In the genomic region with DNA sequence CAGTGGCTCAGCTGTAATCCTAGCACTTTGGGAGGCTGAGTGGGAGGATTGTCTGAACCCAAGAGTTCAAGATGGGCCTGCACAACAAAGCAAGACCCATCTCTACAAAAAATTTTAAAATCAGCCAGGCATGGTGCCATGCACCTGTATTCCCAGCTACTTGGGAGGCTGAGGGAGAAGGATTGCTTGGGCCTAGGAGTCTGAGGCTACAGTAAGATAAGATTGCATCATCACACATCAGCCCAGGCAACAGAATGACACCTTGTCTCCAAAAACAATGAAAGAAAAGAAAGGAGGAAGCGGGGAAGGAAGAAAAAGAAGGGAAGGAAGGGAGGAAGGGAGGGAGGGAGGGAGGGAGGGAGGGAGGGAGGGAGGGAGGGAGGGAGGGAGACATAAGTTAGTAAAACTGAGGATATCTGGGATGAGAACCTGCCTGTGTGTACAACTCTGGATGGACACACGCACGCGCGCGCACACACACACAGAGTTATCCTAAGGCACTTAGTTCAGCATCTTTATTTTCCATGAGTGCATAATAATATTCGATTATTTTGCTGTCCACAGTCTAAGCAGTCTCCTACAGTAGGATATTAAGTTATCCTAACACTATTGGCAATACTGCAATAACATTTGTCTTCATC, we compare ENCODE assay signal across 27 cellular contexts.
"Had no signal": no experiment of that assay in that cellular context is flagged by ENCODE, and none has a peak within 500 bp of the region (broad histone marks: within the 10 kb centered on the region; RNA-seq: fewer than 3 reads in every experiment).

No MANE protein-coding gene starts in this region.

- H3K4me1 ChIP-seq: foreskin keratinocyte, lower lobe of right lung, right atrium auricular region, tibial nerve had no signal

- H3K9me3 ChIP-seq: adrenal gland, ascending aorta, lower lobe of right lung, ovary, psoas muscle, right atrium auricular region, tibial nerve had no signal

- DNase-seq: activated B cell treated with CpG ODN at 0.5 μM for 24 hours; activated CD4-positive, alpha-beta T cell treated with anti-CD3 and anti-CD28 coated beads for 36 hours; activated CD4-positive, alpha-beta T cell treated with anti-CD3 and anti-CD28 coated beads, Interleukin-2, amount 50 U/mL, for 4 hours; activated CD8-positive, alpha-beta memory T cell treated with anti-CD3 and anti-CD28 coated beads for 24 hours; activated CD8-positive, alpha-beta memory T cell treated with anti-CD3 and anti-CD28 coated beads, Interleukin-2, amount 50 U/mL, for 48 hours; activated naive CD4-positive, alpha-beta T cell; activated T-cell treated with anti-CD3 and anti-CD28 coated beads, Interleukin-2, amount 50 U/mL, for 4 hours; adrenal gland; central memory CD4-positive, alpha-beta T cell; effector memory CD4-positive, alpha-beta T cell; foreskin keratinocyte; lower lobe of right lung; naive thymus-derived CD4-positive, alpha-beta T cell; ovary; psoas muscle; stimulated activated CD4-positive, alpha-beta T cell treated with anti-CD3 and anti-CD28 coated beads, Interleukin-1b, Interleukin-23, amount 100 ng/mL, for 48 hours; stimulated activated naive CD8-positive, alpha-beta T cell treated with anti-CD3 and anti-CD28 coated beads, Interleukin-15, amount 100 ng/mL, for 72 hours had no signal

- H3K36me3 ChIP-seq: adrenal gland, ovary had no signal

- H3K27me3 Mint-ChIP-seq: activated CD4-positive, alpha-beta T cell treated with anti-CD3 and anti-CD28 coated beads for 36 hours; activated naive CD8-positive, alpha-beta T cell; stimulated activated naive CD8-positive, alpha-beta T cell treated with anti-CD3 and anti-CD28 coated beads, Interleukin-15, amount 100 ng/mL, for 72 hours had no signal

- H3K27ac ChIP-seq: adrenal gland, ascending aorta, foreskin keratinocyte, lower lobe of right lung, ovary, psoas muscle, right atrium auricular region, tibial nerve had no signal

- H3K4me3 Mint-ChIP-seq: activated B cell treated with CpG ODN at 0.5 μM for 24 hours; activated CD4-positive, alpha-beta T cell treated with anti-CD3 and anti-CD28 coated beads for 36 hours; activated naive CD8-positive, alpha-beta T cell; activated T-cell treated with anti-CD3 and anti-CD28 coated beads, Interleukin-2, amount 50 U/mL, for 4 hours; naive thymus-derived CD4-positive, alpha-beta T cell; stimulated activated effector memory CD8-positive, alpha-beta T cell treated with anti-CD3 and anti-CD28 coated beads, Interleukin-12 subunit alpha, Interleukin-12 subunit beta, amount 100 ng/mL, for 72 hours; stimulated activated naive CD8-positive, alpha-beta T cell treated with anti-CD3 and anti-CD28 coated beads, Interleukin-15, amount 100 ng/mL, for 72 hours had no signal

- ATAC-seq: activated CD4-positive, alpha-beta T cell treated with anti-CD3 and anti-CD28 coated beads for 36 hours; activated T-cell treated with anti-CD3 and anti-CD28 coated beads, Interleukin-2, amount 50 U/mL, for 4 hours; foreskin keratinocyte; left lobe of liver; lower lobe of right lung; naive thymus-derived CD4-positive, alpha-beta T cell; psoas muscle; stimulated activated effector memory CD8-positive, alpha-beta T cell treated with anti-CD3 and anti-CD28 coated beads, Interleukin-12 subunit alpha, Interleukin-12 subunit beta, amount 100 ng/mL, for 72 hours; stimulated activated naive CD8-positive, alpha-beta T cell treated with anti-CD3 and anti-CD28 coated beads, Interleukin-15, amount 100 ng/mL, for 72 hours had no signal

- H3K9me3 Mint-ChIP-seq: activated B cell treated with CpG ODN at 0.5 μM for 24 hours; activated T-cell treated with anti-CD3 and anti-CD28 coated beads, Interleukin-2, amount 50 U/mL, for 4 hours; activated T-helper 2 cell treated with anti-CD3 and anti-CD28 coated beads, Interferon-gamma antibody, Interleukin-2, Interleukin-4, amounts not matched to agents 10 μg/mL and 5 μg/mL and 100 μg/mL, durations not matched to agents 14 hours and 24 hours and 36 hours; naive thymus-derived CD4-positive, alpha-beta T cell; stimulated activated effector memory CD8-positive, alpha-beta T cell treated with anti-CD3 and anti-CD28 coated beads, Interleukin-12 subunit alpha, Interleukin-12 subunit beta, amount 100 ng/mL, for 72 hours; stimulated activated naive CD8-positive, alpha-beta T cell treated with anti-CD3 and anti-CD28 coated beads, Interleukin-15, amount 100 ng/mL, for 72 hours had no signal

- H3K36me3 Mint-ChIP-seq: activated naive CD8-positive, alpha-beta T cell; naive thymus-derived CD4-positive, alpha-beta T cell; stimulated activated effector memory CD8-positive, alpha-beta T cell treated with anti-CD3 and anti-CD28 coated beads, Interleukin-12 subunit alpha, Interleukin-12 subunit beta, amount 100 ng/mL, for 72 hours had no signal

- H3K27ac Mint-ChIP-seq: activated B cell treated with CpG ODN at 0.5 μM for 24 hours; activated CD4-positive, alpha-beta T cell treated with anti-CD3 and anti-CD28 coated beads for 36 hours; activated naive CD8-positive, alpha-beta T cell; activated T-helper 2 cell treated with anti-CD3 and anti-CD28 coated beads, Interferon-gamma antibody, Interleukin-2, Interleukin-4, amounts not matched to agents 10 μg/mL and 5 μg/mL and 100 μg/mL, durations not matched to agents 14 hours and 24 hours and 36 hours; stimulated activated effector memory CD8-positive, alpha-beta T cell treated with anti-CD3 and anti-CD28 coated beads, Interleukin-12 subunit alpha, Interleukin-12 subunit beta, amount 100 ng/mL, for 72 hours; stimulated activated naive CD8-positive, alpha-beta T cell treated with anti-CD3 and anti-CD28 coated beads, Interleukin-15, amount 100 ng/mL, for 72 hours had no signal

- FAIRE-seq: colon, keratinocyte, urothelium cell line had no signal

- H3K4me3 ChIP-seq: adrenal gland, ascending aorta, lower lobe of right lung, ovary, psoas muscle, right atrium auricular region, tibial nerve had no signal

- H3K27me3 ChIP-seq: adrenal gland, ascending aorta, foreskin keratinocyte, ovary, right atrium auricular region, tibial nerve had no signal

- H3K4me1 Mint-ChIP-seq: activated B cell treated with CpG ODN at 0.5 μM for 24 hours; activated CD4-positive, alpha-beta T cell treated with anti-CD3 and anti-CD28 coated beads for 36 hours; stimulated activated effector memory CD8-positive, alpha-beta T cell treated with anti-CD3 and anti-CD28 coated beads, Interleukin-12 subunit alpha, Interleukin-12 subunit beta, amount 100 ng/mL, for 72 hours; stimulated activated naive CD8-positive, alpha-beta T cell treated with anti-CD3 and anti-CD28 coated beads, Interleukin-15, amount 100 ng/mL, for 72 hours had no signal
